In the genomic region with DNA sequence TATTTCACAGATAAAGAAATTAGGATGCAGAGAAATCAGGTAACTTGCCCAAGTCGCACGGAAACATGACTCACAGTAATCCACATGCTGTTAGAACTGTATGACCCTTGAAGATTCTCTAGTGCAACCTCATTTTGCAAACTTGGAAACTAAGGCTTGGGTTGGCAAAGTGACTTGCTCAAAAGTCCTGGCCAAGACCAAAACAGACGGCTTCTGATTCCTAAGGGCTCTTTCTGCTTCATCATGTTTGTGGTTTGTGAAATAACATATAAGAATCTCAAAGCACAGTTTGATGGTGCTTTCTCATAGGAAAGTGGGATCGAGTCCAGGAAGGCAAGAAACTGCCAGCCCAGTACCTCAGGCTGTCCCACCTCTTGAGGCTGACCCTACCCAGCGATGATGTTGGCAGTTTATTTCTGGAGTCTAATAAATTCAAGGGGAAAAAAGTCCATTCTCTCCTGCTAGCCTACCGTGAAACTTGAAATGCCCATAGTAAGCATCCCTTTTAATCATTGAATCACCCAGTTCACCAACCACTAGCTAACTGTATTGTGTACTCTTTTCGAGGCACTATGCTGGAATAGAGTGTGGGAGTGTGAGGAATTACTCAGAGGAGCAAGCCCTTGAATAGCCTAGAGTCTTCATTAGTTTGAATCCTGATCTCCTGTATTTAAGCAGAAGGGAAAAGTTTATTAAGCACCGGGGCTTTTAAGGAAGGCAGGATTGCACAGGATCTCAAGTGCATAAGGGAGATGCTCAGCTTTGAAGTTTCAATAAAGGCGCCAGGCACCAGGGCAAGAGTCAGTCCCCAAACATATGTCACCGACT, we compare ENCODE assay signal across 9 cellular contexts. TPM values are rescaled to one million over a fixed set of nuclear protein-coding genes. Genes with fewer than 3 reads are reported as not detected.
A peak's percentile ranks its signal among the peaks of the same experiment; 100 is the strongest.
DNase-seq lines count a peak whose midpoint lies in the region; ATAC-seq and TF ChIP-seq lines count a peak whose summit lies in the region.
"Had no signal": no experiment of that assay in that cellular context is flagged by ENCODE, and none has a peak within 500 bp of the region (broad histone marks: within the 10 kb centered on the region; RNA-seq: fewer than 3 reads in every experiment).

No MANE protein-coding gene starts in this region.

- no peaks in the 10 kb centered on the region for H3K36me3 ChIP-seq in CD8-positive, alpha-beta memory T cell (ENCODE audit: insufficient read depth, low read length)

- H3K27me3 Mint-ChIP-seq in CD8-positive, alpha-beta memory T cell: peaks cover under 1 to 16% of the 10 kb centered on the region in 2 donors
- H3K27me3 Mint-ChIP-seq in natural killer cell (ENCODE audit: low read depth in 2 of 2) (peaks cover 25 to 55% of the 10 kb centered on the region in 2 donors), endothelial cell (ENCODE audit: unreplicated experiment) (peaks cover 7% of the 10 kb centered on the region)

- intact Hi-C loops in natural killer cell (cut with micrococcal nuclease): loop anchor here (10.0 kb wide), 2 partner anchors 970 to 1450 kb away; no protein-coding TSS in a partner anchor

- TF ChIP-seq CTCF in astrocyte of the cerebellum (IDR thresholded peaks at IDR 0.05; ENCODE audit: low read depth, low read length, missing control alignments) (no peak), natural killer cell (IDR thresholded peaks at IDR 0.05) (no peak), endothelial cell (IDR thresholded peaks at IDR 0.05; ENCODE audit: unreplicated experiment) (no peak)

- peak overlapping the region; percentile 33 for H3K4me3 ChIP-seq in CD8-positive, alpha-beta memory T cell (ENCODE audit: low read length)
- no peak overlapping the region for H3K4me3 ChIP-seq in astrocyte of the cerebellum (ENCODE audit: low read depth, low read length)

- H3K4me3 Mint-ChIP-seq in CD8-positive, alpha-beta memory T cell: peak overlapping the region; percentile 5 to 81 (median 74)
- H3K4me3 Mint-ChIP-seq in natural killer cell (peak overlapping the region; percentile 71), endothelial cell (ENCODE audit: unreplicated experiment) (no peak overlapping the region)

- H3K4me1 ChIP-seq in CD8-positive, alpha-beta memory T cell (ENCODE audit: insufficient read depth, low read length): peaks cover 22% of the 10 kb centered on the region

- POLR2A ChIA-PET in CD8-positive, alpha-beta memory T cell (lab: Charles Lee): interaction anchor here (0.7 to 1.3 kb wide), 2 partner anchors 65 to 307 kb away, joined by 5 to 6 read pairs; no protein-coding TSS in a partner anchor

- CTCF ChIA-PET in CD8-positive, alpha-beta memory T cell (lab: Charles Lee): interaction anchor here (0.7 to 8.1 kb wide), 45 partner anchors 9 to 995 kb away, joined by 3 to 203 read pairs (median 4); a partner anchor contains a TSS

- no peaks in the 10 kb centered on the region for H3K27me3 ChIP-seq in CD8-positive, alpha-beta memory T cell (ENCODE audit: insufficient read depth, low read length, poor library complexity, severe bottlenecking)

- H3K4me1 Mint-ChIP-seq in CD8-positive, alpha-beta memory T cell: peaks cover 28 to 49% (median 43%) of the 10 kb centered on the region in 3 donors
- H3K4me1 Mint-ChIP-seq in natural killer cell (peaks cover 11 to 18% of the 10 kb centered on the region in 2 donors), endothelial cell (ENCODE audit: unreplicated experiment) (peaks cover 3% of the 10 kb centered on the region)

- no peaks in the 10 kb centered on the region for H3K9me3 ChIP-seq in CD8-positive, alpha-beta memory T cell (ENCODE audit: low read length)

- in situ Hi-C loops in astrocyte of the cerebellum (cut with HindIII; ENCODE audit: low sequenced_read_pairs): no loop called here

- H3K9me3 Mint-ChIP-seq in CD8-positive, alpha-beta memory T cell: peaks cover 0 to 4% (median 0%) of the 10 kb centered on the region in 5 donors
- no peaks in the 10 kb centered on the region for H3K9me3 Mint-ChIP-seq in natural killer cell
- H3K9me3 Mint-ChIP-seq in endothelial cell (ENCODE audit: unreplicated experiment): no peaks in the 10 kb centered on the region
- H3K9me3 Mint-ChIP-seq: type B pancreatic cell had no signal

- no peak for DNase-seq in CD8-positive, alpha-beta memory T cell
- DNase-seq in LoVo (ENCODE audit: low spot score): peak; percentile 27
- peak; percentile 63 for DNase-seq in astrocyte of the cerebellum (ENCODE audit: low read depth)
- DNase-seq in natural killer cell: no peak
- no peak for DNase-seq in endothelial cell (ENCODE audit: low spot score)
- no peak for DNase-seq in HPDE6-E6E7 (ENCODE audit: extremely low spot score)

- H3K36me3 Mint-ChIP-seq in CD8-positive, alpha-beta memory T cell: peaks cover 0 to 4% (median 3%) of the 10 kb centered on the region in 3 donors
- H3K36me3 Mint-ChIP-seq in natural killer cell (no peaks in the 10 kb centered on the region), endothelial cell (ENCODE audit: low read depth, unreplicated experiment) (no peaks in the 10 kb centered on the region)
- H3K36me3 Mint-ChIP-seq: type B pancreatic cell had no signal

- peak overlapping the region; percentile 5 to 96 (median 82) for H3K27ac Mint-ChIP-seq in CD8-positive, alpha-beta memory T cell
- H3K27ac Mint-ChIP-seq in natural killer cell (no peak overlapping the region), endothelial cell (ENCODE audit: unreplicated experiment) (no peak overlapping the region)
- H3K27ac Mint-ChIP-seq: type B pancreatic cell had no signal

- ATAC-seq in natural killer cell: no peak
- ATAC-seq in GM21381 (IDR thresholded peaks at IDR 0.05; ENCODE audit: unreplicated experiment): no peak

- H3K27ac ChIP-seq in CD8-positive, alpha-beta memory T cell (ENCODE audit: low read depth, low read length): no peak overlapping the region

RNA-seq across cellular contexts. Expression of a gene that starts 14.1 kb away (rescaled TPM):
- total RNA-seq in CD8-positive, alpha-beta memory T cell: under 1 TPM; 0.40 to 0.59 TPM
- not detected for polyA plus RNA-seq in CD8-positive, alpha-beta memory T cell
- total RNA-seq in natural killer cell (not detected), endothelial cell (ENCODE audit: unreplicated experiment) (not detected)
- polyA plus RNA-seq: liver had no signal

Comparison
In these comparisons a context has a peak if more than half of its experiments do, and no peak if none do; other contexts are left out.
1. DNase-seq: peak in LoVo (single experiment) and astrocyte of the cerebellum (single experiment); none in CD8-positive, alpha-beta memory T cell (0 of 5), natural killer cell (single experiment), endothelial cell (single experiment) and HPDE6-E6E7 (single experiment).
2. H3K27ac Mint-ChIP-seq: peak in CD8-positive, alpha-beta memory T cell (8 of 8); none in natural killer cell (0 of 2) and endothelial cell (single experiment).